In genomic region chr1:2644591-2645101, GRCh38 we compare ENCODE assay signal across 1 cellular context.
TF ChIP-seq lines count a peak whose summit lies in the region.

No MANE protein-coding gene starts in this region.

TF ChIP-seq in WTC11, 78 proteins besides CTCF, POLR2A, EP300 and RAD21 (continued from another document):
- TF ChIP-seq, protein P1, sequence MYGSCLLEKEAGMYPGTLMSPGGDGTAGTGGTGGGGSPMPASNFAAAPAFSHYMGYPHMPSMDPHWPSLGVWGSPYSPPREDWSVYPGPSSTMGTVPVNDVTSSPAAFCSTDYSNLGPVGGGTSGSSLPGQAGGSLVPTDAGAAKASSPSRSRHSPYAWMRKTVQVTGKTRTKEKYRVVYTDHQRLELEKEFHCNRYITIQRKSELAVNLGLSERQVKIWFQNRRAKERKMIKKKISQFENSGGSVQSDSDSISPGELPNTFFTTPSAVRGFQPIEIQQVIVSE (CRISPR knock-in tag; IDR thresholded peaks at IDR 0.05; ENCODE audit: borderline replicate concordance), result no peak
- no peak for TF ChIP-seq SMAD3 (CRISPR knock-in tag; IDR thresholded peaks at IDR 0.05; ENCODE audit: borderline replicate concordance)
- no peak for TF ChIP-seq ERG (CRISPR knock-in tag; IDR thresholded peaks at IDR 0.05)
- TF ChIP-seq ZNF263 (CRISPR knock-in tag; IDR thresholded peaks at IDR 0.05; ENCODE audit: low read depth), result no peak
- no peak for TF ChIP-seq TEAD4 (CRISPR knock-in tag; IDR thresholded peaks at IDR 0.05)
